ENCODE assay signal across 14 cellular contexts in genomic region chr6:125511809-125512341, GRCh38.
A peak's percentile ranks its signal among the peaks of the same experiment; 100 is the strongest.
DNase-seq lines count a peak whose midpoint lies in the region; ATAC-seq and TF ChIP-seq lines count a peak whose summit lies in the region.
"Had no signal": no experiment of that assay in that cellular context is flagged by ENCODE, and none has a peak within 500 bp of the region (broad histone marks: within the 10 kb centered on the region; RNA-seq: fewer than 3 reads in every experiment).

No MANE protein-coding gene starts in this region.

- ATAC-seq in left ventricle myocardium superior, result peak; percentile 43
- ATAC-seq in PC-3, result no peak
- no peak for ATAC-seq in left lung

- intact Hi-C loops in left ventricle myocardium superior (cut with micrococcal nuclease), result no loop called here
- intact Hi-C loops in left ventricle myocardium inferior (cut with micrococcal nuclease), result no loop called here
- intact Hi-C loops in PC-3 (cut with micrococcal nuclease), result no loop called here
- intact Hi-C loops in left lung (cut with DNase I), result no loop called here

- BruUV-seq in PC-3 (replicated peaks; lab: Mats Ljungman, UMichigan), result no TSS peak

- H3K36me3 ChIP-seq in left ventricle myocardium inferior, result no peaks in the 10 kb centered on the region
- no peaks in the 10 kb centered on the region for H3K36me3 ChIP-seq in PC-3 (ENCODE audit: low read depth, low read length)
- H3K36me3 ChIP-seq in left lung, result no peaks in the 10 kb centered on the region
- H3K36me3 ChIP-seq: neural progenitor cell, stomach had no signal

- CTCF ChIA-PET in PC-3 (lab: Charles Lee), result no interaction called here

- H3K9me3 ChIP-seq in left ventricle myocardium inferior (replicated peaks) (peaks cover 30% of the 10 kb centered on the region), PC-3 (ENCODE audit: low read length) (no peaks in the 10 kb centered on the region), left lung (no peaks in the 10 kb centered on the region)
- H3K9me3 ChIP-seq: A549, stomach had no signal

- no peak overlapping the region for H3K9ac ChIP-seq in PC-3 (ENCODE audit: low read length)
- H3K9ac ChIP-seq: neural progenitor cell had no signal

- no peaks in the 10 kb centered on the region for H3F3A ChIP-seq in PC-3 (ENCODE audit: low read length, unreplicated experiment)

- no peak overlapping the region for H2AFZ ChIP-seq in PC-3 (ENCODE audit: low read length)
- H2AFZ ChIP-seq: neural progenitor cell had no signal

- no peaks in the 10 kb centered on the region for H3K9me2 ChIP-seq in PC-3 (replicated peaks; ENCODE audit: low read length)

- H3K4me2 ChIP-seq in PC-3 (ENCODE audit: low read length), result no peak overlapping the region
- H3K4me2 ChIP-seq: A549, neural progenitor cell had no signal

- H3K79me2 ChIP-seq in PC-3 (ENCODE audit: low read length), result no peaks in the 10 kb centered on the region

- no peaks in the 10 kb centered on the region for H4K20me1 ChIP-seq in PC-3 (ENCODE audit: low read length)

- H3K27me3 ChIP-seq in left ventricle myocardium inferior (ENCODE audit: low read depth) (no peaks in the 10 kb centered on the region), PC-3 (ENCODE audit: low read length) (0 out of 2 replicates have a peak, but pooled peaks cover 2% of the 10 kb centered on the region), left lung (no peaks in the 10 kb centered on the region)
- H3K27me3 ChIP-seq: neural progenitor cell, stomach had no signal

- H3K4me1 ChIP-seq in left ventricle myocardium inferior (peaks cover 3% of the 10 kb centered on the region), PC-3 (ENCODE audit: insufficient read depth, low read length) (no peaks in the 10 kb centered on the region), left lung (no peaks in the 10 kb centered on the region)
- H3K4me1 ChIP-seq: A549, neural progenitor cell, stomach had no signal

- no peak for TF ChIP-seq CTCF in left ventricle myocardium inferior (IDR thresholded peaks at IDR 0.05; ENCODE audit: borderline replicate concordance)
- TF ChIP-seq CTCF in PC-3 (conservative IDR thresholded peaks at IDR 0.05; ENCODE audit: low read depth, low read length), result no peak
- no peak for TF ChIP-seq CTCF in fibroblast of the aortic adventitia (IDR thresholded peaks at IDR 0.05; ENCODE audit: insufficient read depth, low read length)
- TF ChIP-seq CTCF in left lung (IDR thresholded peaks at IDR 0.05), result no peak

- DNase-seq in left ventricle myocardium superior (no peak), left ventricle myocardium inferior (no peak), PC-3 (peak; percentile 19), fibroblast of the aortic adventitia (ENCODE audit: low read depth) (peak; percentile 89), left lung (no peak), NCI-H2081 treated with DMSO at 0.1 percent for 48 hours (lab: John Stamatoyannopoulos, UW) (no peak)
- DNase-seq in activated T-cell treated with anti-CD3 and anti-CD28 coated beads, Interleukin-2, amount 50 U/mL, for 1 hour, result no peak
- no peak for DNase-seq in activated CD4-positive, CD25-positive, alpha-beta regulatory T cell (lab: John Stamatoyannopoulos, UW)
- DNase-seq: activated CD4-positive, alpha-beta T cell treated with anti-CD3 and anti-CD28 coated beads for 48 hours; effector CD8-positive, alpha-beta T cell; stimulated activated CD4-positive, alpha-beta T cell treated with anti-CD3 and anti-CD28 coated beads, Interleukin-2, amount 100 ng/mL, for 24 hours; stomach had no signal

- H3K27ac ChIP-seq in left ventricle myocardium inferior (replicated peaks) (no peak overlapping the region), PC-3 (ENCODE audit: low read length) (no peak overlapping the region), left lung (no peak overlapping the region)
- H3K27ac ChIP-seq: A549, neural progenitor cell, stomach had no signal

- H3K4me3 ChIP-seq in left ventricle myocardium inferior (no peak overlapping the region), PC-3 (ENCODE audit: low read length) (no peak overlapping the region), fibroblast of the aortic adventitia (ENCODE audit: low read depth, low read length) (no peak overlapping the region), left lung (no peak overlapping the region)
- H3K4me3 ChIP-seq: A549, neural progenitor cell, stomach had no signal

- POLR2A ChIA-PET in PC-3 (lab: Charles Lee; ENCODE audit: unreplicated experiment), result no interaction called here

Comparison
In these comparisons a context has a peak if more than half of its experiments do, and no peak if none do; other contexts are left out.
1. DNase-seq: peak in PC-3 (single experiment) and fibroblast of the aortic adventitia (single experiment); none in left ventricle myocardium superior (single experiment), left ventricle myocardium inferior (single experiment), left lung (0 of 2), NCI-H2081 treated with DMSO at 0.1 percent for 48 hours (single experiment), activated T-cell treated with anti-CD3 and anti-CD28 coated beads, Interleukin-2, amount 50 U/mL, for 1 hour (single experiment) and activated CD4-positive, CD25-positive, alpha-beta regulatory T cell (0 of 4).